12 cellular contexts compared by ENCODE assay signal in genomic region chr11:45100338-45100737, GRCh38. TPM values are rescaled to one million over a fixed set of nuclear protein-coding genes. Genes with fewer than 3 reads are reported as not detected.
DNase-seq lines count a peak whose midpoint lies in the region; ATAC-seq, FAIRE-seq and TF ChIP-seq lines count a peak whose summit lies in the region.
"Had no signal": no experiment of that assay in that cellular context is flagged by ENCODE, and none has a peak within 500 bp of the region (broad histone marks: within the 10 kb centered on the region; RNA-seq: fewer than 3 reads in every experiment).

No MANE protein-coding gene starts in this region.

- TF ChIP-seq RAD21 in H1 (IDR thresholded peaks at IDR 0.05 in 1 of 2, conservative IDR thresholded peaks at IDR 0.05 in 1 of 2; ENCODE audit: low read depth in 2 of 2, low read length in 2 of 2), result no peak

- H3K4me2 ChIP-seq in H1 (ENCODE audit: insufficient read depth in 1 of 2, low read depth in 2 of 2, low read length in 2 of 2), result no peak overlapping the region

- H3K4me1 ChIP-seq in H1 (replicated peaks in 1 of 4; ENCODE audit: control insufficient read depth in 3 of 4, insufficient read depth in 4 of 4, low read length in 3 of 4), result no peaks in the 10 kb centered on the region; a peak in 1 of 7 replicates
- H3K4me1 ChIP-seq: parathyroid adenoma had no signal

- peaks cover 43% of the 10 kb centered on the region for H3K27me3 Mint-ChIP-seq in activated CD8-positive, alpha-beta memory T cell treated with anti-CD3 and anti-CD28 coated beads, Interleukin-2, amount 10 ng/mL, durations not matched to agents 7 days and 5 days
- H3K27me3 Mint-ChIP-seq in stimulated activated naive B cell treated with anti-CD40 and anti-IgM and Interleukin-4, amounts not matched to agents 10 μg/mL and 1 μg/mL and 100 μg/mL, for 72 hours, result peaks cover 19 to 27% of the 10 kb centered on the region in 2 donors

- no peak for TF ChIP-seq CTCF in H1 (IDR thresholded peaks at IDR 0.05; ENCODE audit: control extremely low read depth in 1 of 3, insufficient read depth in 1 of 3, low read depth in 1 of 3, low read length in 3 of 3)

- no peaks in the 10 kb centered on the region for H4K20me1 ChIP-seq in H1 (replicated peaks in 1 of 2; ENCODE audit: control insufficient read depth in 1 of 2, insufficient read depth in 2 of 2, low read length in 2 of 2)

- no peak overlapping the region for H2BK12ac ChIP-seq in H1 (ENCODE audit: low read depth, low read length)

- H3K79me2 ChIP-seq in H1 (ENCODE audit: control insufficient read depth in 1 of 2, insufficient read depth in 2 of 2, low read length in 2 of 2), result no peaks in the 10 kb centered on the region
- H3K79me2 ChIP-seq: parathyroid adenoma had no signal

- H3K23me2 ChIP-seq in H1 (ENCODE audit: low read depth, low read length), result no peaks in the 10 kb centered on the region

- no peak overlapping the region for H4K5ac ChIP-seq in H1 (ENCODE audit: insufficient read length, low read depth, low read length)

- H3K27ac Mint-ChIP-seq in activated CD8-positive, alpha-beta memory T cell treated with anti-CD3 and anti-CD28 coated beads, Interleukin-2, amount 10 ng/mL, durations not matched to agents 7 days and 5 days, result no peak overlapping the region
- no peak overlapping the region for H3K27ac Mint-ChIP-seq in stimulated activated naive B cell treated with anti-CD40 and anti-IgM and Interleukin-4, amounts not matched to agents 10 μg/mL and 1 μg/mL and 100 μg/mL, for 72 hours
- H3K27ac Mint-ChIP-seq: activated naive CD4-positive, alpha-beta T cell treated with anti-CD3 and anti-CD28 coated beads, Interleukin-2, amount 50 U/mL, for 72 hours had no signal

- ATAC-seq in activated CD8-positive, alpha-beta memory T cell treated with anti-CD3 and anti-CD28 coated beads, Interleukin-2, amount 10 ng/mL, durations not matched to agents 7 days and 5 days, result no peak
- peak; percentile 18 to 35 for ATAC-seq in stimulated activated naive B cell treated with anti-CD40 and anti-IgM and Interleukin-4, amounts not matched to agents 10 μg/mL and 1 μg/mL and 100 μg/mL, for 72 hours (replicated peaks)
- ATAC-seq in HG03432 (IDR thresholded peaks at IDR 0.05; ENCODE audit: unreplicated experiment), result no peak
- ATAC-seq in GM18858 (IDR thresholded peaks at IDR 0.05; ENCODE audit: unreplicated experiment), result no peak
- no peak for ATAC-seq in GM19395 (IDR thresholded peaks at IDR 0.05; ENCODE audit: unreplicated experiment)
- ATAC-seq: activated naive CD4-positive, alpha-beta T cell treated with anti-CD3 and anti-CD28 coated beads, Interleukin-2, amount 50 U/mL, for 72 hours had no signal

- H2BK20ac ChIP-seq in H1 (ENCODE audit: low read length), result no peak overlapping the region

- POLR2A ChIA-PET in H1 (lab: Charles Lee; ENCODE audit: partially characterized antibody), result interaction anchor here (1.1 to 1.5 kb wide), 4 partner anchors 9 to 173 kb away, joined by 3 to 6 read pairs (median 4); no protein-coding TSS in a partner anchor

- no peak overlapping the region for H2AK5ac ChIP-seq in H1 (ENCODE audit: low read depth, low read length)

- no peak for TF ChIP-seq EP300 in H1 (IDR thresholded peaks at IDR 0.05; ENCODE audit: borderline replicate concordance in 1 of 2, low read depth in 2 of 2, low read length in 2 of 2)

- no peak for TF ChIP-seq POLR2A in H1 (IDR thresholded peaks at IDR 0.05; ENCODE audit: control extremely low read depth in 1 of 2, low read depth in 2 of 2, low read length in 2 of 2)

- H3K23ac ChIP-seq in H1 (ENCODE audit: insufficient read length), result no peak overlapping the region

- H3K27ac ChIP-seq in H1 (ENCODE audit: low read depth, low read length), result no peak overlapping the region
- H3K27ac ChIP-seq: parathyroid adenoma had no signal

- H4K8ac ChIP-seq in H1 (ENCODE audit: extremely low read depth, insufficient read depth, low read length), result no peak overlapping the region

- no peak overlapping the region for H2BK120ac ChIP-seq in H1 (replicated peaks; ENCODE audit: low read depth, low read length)

- H4K91ac ChIP-seq in H1 (replicated peaks; ENCODE audit: insufficient read length, low read length), result no peak overlapping the region

- no peak overlapping the region for H3K9ac ChIP-seq in H1 (replicated peaks in 1 of 4; ENCODE audit: extremely low read depth in 1 of 4, low read depth in 3 of 4, low read length in 3 of 4)
- H3K9ac ChIP-seq: parathyroid adenoma had no signal

- no peaks in the 10 kb centered on the region for H3K27me3 ChIP-seq in H1 (replicated peaks in 1 of 4; ENCODE audit: control insufficient read depth in 3 of 4, extremely low read depth in 1 of 4, insufficient read depth in 3 of 4, low read length in 3 of 4)

- no peak overlapping the region for H3K56ac ChIP-seq in H1 (replicated peaks; ENCODE audit: insufficient read length, low read depth, low read length)

- H2AFZ ChIP-seq in H1 (ENCODE audit: low read length), result no peak overlapping the region
- H2AFZ ChIP-seq: parathyroid adenoma had no signal

- H3K9me3 ChIP-seq in H1 (ENCODE audit: insufficient read depth in 2 of 2, low read depth in 1 of 2, low read length in 1 of 2), result no peaks in the 10 kb centered on the region

- CTCF ChIA-PET in activated CD8-positive, alpha-beta memory T cell treated with anti-CD3 and anti-CD28 coated beads, Interleukin-2, amount 10 ng/mL, durations not matched to agents 7 days and 5 days (lab: Charles Lee), result interaction anchor here (0.7 to 20.4 kb wide), 5 partner anchors 9 to 189 kb away, joined by 3 to 622 read pairs (median 5); no protein-coding TSS in a partner anchor
- CTCF ChIA-PET in H1 (lab: Charles Lee; ENCODE audit: partially characterized antibody), result interaction anchor here (0.5 to 34.2 kb wide), 18 partner anchors 10 to 1528 kb away, joined by 3 to 1347 read pairs (median 4); no protein-coding TSS in a partner anchor

- no peaks in the 10 kb centered on the region for H3K79me1 ChIP-seq in H1 (ENCODE audit: low read depth, low read length)

- no peak overlapping the region for H2BK5ac ChIP-seq in H1 (ENCODE audit: low read depth, low read length)

- no peak overlapping the region for H3K4me3 ChIP-seq in H1 (ENCODE audit: extremely low read depth in 1 of 4, insufficient read depth in 2 of 4, low read depth in 3 of 4, low read length in 4 of 4)

- H3K9me3 Mint-ChIP-seq in activated CD8-positive, alpha-beta memory T cell treated with anti-CD3 and anti-CD28 coated beads, Interleukin-2, amount 10 ng/mL, durations not matched to agents 7 days and 5 days (ENCODE audit: low read depth), result no peaks in the 10 kb centered on the region
- H3K9me3 Mint-ChIP-seq in stimulated activated naive B cell treated with anti-CD40 and anti-IgM and Interleukin-4, amounts not matched to agents 10 μg/mL and 1 μg/mL and 100 μg/mL, for 72 hours, result no peaks in the 10 kb centered on the region
- H3K9me3 Mint-ChIP-seq: activated naive CD4-positive, alpha-beta T cell treated with anti-CD3 and anti-CD28 coated beads, Interleukin-2, amount 50 U/mL, for 72 hours had no signal

- H3K4me3 Mint-ChIP-seq in activated CD8-positive, alpha-beta memory T cell treated with anti-CD3 and anti-CD28 coated beads, Interleukin-2, amount 10 ng/mL, durations not matched to agents 7 days and 5 days, result no peak overlapping the region
- H3K4me3 Mint-ChIP-seq in stimulated activated naive B cell treated with anti-CD40 and anti-IgM and Interleukin-4, amounts not matched to agents 10 μg/mL and 1 μg/mL and 100 μg/mL, for 72 hours, result peak overlapping the region in 1 of 2 donors; percentile 9

- no peaks in the 10 kb centered on the region for H3K36me3 Mint-ChIP-seq in activated CD8-positive, alpha-beta memory T cell treated with anti-CD3 and anti-CD28 coated beads, Interleukin-2, amount 10 ng/mL, durations not matched to agents 7 days and 5 days
- H3K36me3 Mint-ChIP-seq in stimulated activated naive B cell treated with anti-CD40 and anti-IgM and Interleukin-4, amounts not matched to agents 10 μg/mL and 1 μg/mL and 100 μg/mL, for 72 hours, result no peaks in the 10 kb centered on the region
- H3K36me3 Mint-ChIP-seq: activated naive CD4-positive, alpha-beta T cell treated with anti-CD3 and anti-CD28 coated beads, Interleukin-2, amount 50 U/mL, for 72 hours had no signal

- peak; percentile 88 for FAIRE-seq in H1 (lab: Jason Lieb, UNC)

- H3K18ac ChIP-seq in H1 (ENCODE audit: extremely low read depth, low read length), result no peak overlapping the region

- H3K36me3 ChIP-seq in H1 (ENCODE audit: control insufficient read depth in 2 of 4, insufficient read depth in 4 of 4, low read length in 3 of 4), result no peaks in the 10 kb centered on the region

- H3K4me1 Mint-ChIP-seq in activated CD8-positive, alpha-beta memory T cell treated with anti-CD3 and anti-CD28 coated beads, Interleukin-2, amount 10 ng/mL, durations not matched to agents 7 days and 5 days, result peaks cover 13% of the 10 kb centered on the region
- H3K4me1 Mint-ChIP-seq in stimulated activated naive B cell treated with anti-CD40 and anti-IgM and Interleukin-4, amounts not matched to agents 10 μg/mL and 1 μg/mL and 100 μg/mL, for 72 hours, result peaks cover 25 to 39% of the 10 kb centered on the region in 2 donors

- no peak overlapping the region for H3K4ac ChIP-seq in H1 (replicated peaks; ENCODE audit: insufficient read length, low read depth, low read length)

- H3K14ac ChIP-seq in H1 (ENCODE audit: insufficient read length), result no peak overlapping the region

- no peak overlapping the region for H2BK15ac ChIP-seq in H1 (ENCODE audit: low read length)

- WGBS in H1 (ENCODE audit: extremely low coverage in 1 of 2, insufficient coverage in 1 of 2, insufficient read length in 1 of 2, insufficient replicate concordance in 2 of 2, low coverage in 1 of 2, low lambda C conversion rate in 2 of 2, missing lambda C conversion rate in 1 of 2), 2 experiments, result 65% methylated on average over 2 of the region's 2 CpGs; no CpG with 5 or more reads in 1 of the 2 experiments

- peak; percentile 38 for DNase-seq in activated CD8-positive, alpha-beta memory T cell treated with anti-CD3 and anti-CD28 coated beads, Interleukin-2, amount 10 ng/mL, durations not matched to agents 7 days and 5 days
- DNase-seq in activated CD8-positive, alpha-beta memory T cell treated with anti-CD3 and anti-CD28 coated beads, Interleukin-2, amount 50 U/mL, for 4 hours, result no peak
- DNase-seq in NCI-H69 (lab: John Stamatoyannopoulos, UW), result peak; percentile 81
- DNase-seq in H1 (ENCODE audit: low read depth in 1 of 2, low spot score in 2 of 2), result peak in 1 of 2 experiments; percentile 48
- no peak for DNase-seq in stimulated activated naive B cell treated with anti-CD40 and anti-IgM and Interleukin-4, amounts not matched to agents 10 μg/mL and 1 μg/mL and 100 μg/mL, for 72 hours
- DNase-seq: stimulated activated naive CD4-positive, alpha-beta T cell treated with Interleukin-2 at 50 U/mL for 16 hours; SW 1271 had no signal

RNA-seq across cellular contexts. Expression of gene PRDM11, which starts 46.1 kb away (rescaled TPM):
- total RNA-seq in activated CD8-positive, alpha-beta memory T cell treated with anti-CD3 and anti-CD28 coated beads, Interleukin-2, amount 10 ng/mL, durations not matched to agents 7 days and 5 days, result 1 to 10 TPM; 2.5 to 4.6 TPM
- 10.0 and 11.7 TPM in 2 replicates for total RNA-seq in H1 (2021; fragmentation: NEBNext Ultra II Directional; extraction: Animal tissue kit (Norgen Biotek cat#: 25700))
- 3.6 and 5.6 TPM in 2 replicates for polyA plus RNA-seq in H1 (2011; rRNA removed)
- polyA plus RNA-seq in H1 (2011; cell fraction: cytosol; rRNA removed), result 5.0 TPM
- polyA plus RNA-seq in H1 (2011; cell fraction: nucleus; rRNA removed), result 6.9 TPM
- polyA plus RNA-seq in H1 (2012, experiment 1 of 2), result 4.1 to 4.5 TPM (median 4.2 TPM) in 4 replicates
- polyA plus RNA-seq in H1 (2012, experiment 2 of 2), result 1.9 TPM
- 3.0 TPM for polyA plus RNA-seq in H1 (2013, experiment 1 of 2)
- 3.1 TPM for polyA plus RNA-seq in H1 (2013, experiment 2 of 2)
- polyA minus RNA-seq in H1 (2011; rRNA and poly(A)+ RNA removed), result 8.0 and 10.8 TPM in 2 replicates
- polyA minus RNA-seq in H1 (2011; cell fraction: cytosol; rRNA and poly(A)+ RNA removed), result 4.5 TPM
- polyA minus RNA-seq in H1 (2011; cell fraction: nucleus; rRNA and poly(A)+ RNA removed), result 9.1 TPM

Comparison
In these comparisons a context has a peak if more than half of its experiments do, and no peak if none do; other contexts are left out.
1. DNase-seq: peak in activated CD8-positive, alpha-beta memory T cell treated with anti-CD3 and anti-CD28 coated beads, Interleukin-2, amount 10 ng/mL, durations not matched to agents 7 days and 5 days (single experiment) and NCI-H69 (single experiment); none in activated CD8-positive, alpha-beta memory T cell treated with anti-CD3 and anti-CD28 coated beads, Interleukin-2, amount 50 U/mL, for 4 hours (single experiment) and stimulated activated naive B cell treated with anti-CD40 and anti-IgM and Interleukin-4, amounts not matched to agents 10 μg/mL and 1 μg/mL and 100 μg/mL, for 72 hours (single experiment).
2. ATAC-seq: peak in stimulated activated naive B cell treated with anti-CD40 and anti-IgM and Interleukin-4, amounts not matched to agents 10 μg/mL and 1 μg/mL and 100 μg/mL, for 72 hours (2 of 2); none in activated CD8-positive, alpha-beta memory T cell treated with anti-CD3 and anti-CD28 coated beads, Interleukin-2, amount 10 ng/mL, durations not matched to agents 7 days and 5 days (single experiment), HG03432 (single experiment), GM18858 (single experiment) and GM19395 (single experiment).